ENCODE assay signal across 1 cellular context in the genomic region with DNA sequence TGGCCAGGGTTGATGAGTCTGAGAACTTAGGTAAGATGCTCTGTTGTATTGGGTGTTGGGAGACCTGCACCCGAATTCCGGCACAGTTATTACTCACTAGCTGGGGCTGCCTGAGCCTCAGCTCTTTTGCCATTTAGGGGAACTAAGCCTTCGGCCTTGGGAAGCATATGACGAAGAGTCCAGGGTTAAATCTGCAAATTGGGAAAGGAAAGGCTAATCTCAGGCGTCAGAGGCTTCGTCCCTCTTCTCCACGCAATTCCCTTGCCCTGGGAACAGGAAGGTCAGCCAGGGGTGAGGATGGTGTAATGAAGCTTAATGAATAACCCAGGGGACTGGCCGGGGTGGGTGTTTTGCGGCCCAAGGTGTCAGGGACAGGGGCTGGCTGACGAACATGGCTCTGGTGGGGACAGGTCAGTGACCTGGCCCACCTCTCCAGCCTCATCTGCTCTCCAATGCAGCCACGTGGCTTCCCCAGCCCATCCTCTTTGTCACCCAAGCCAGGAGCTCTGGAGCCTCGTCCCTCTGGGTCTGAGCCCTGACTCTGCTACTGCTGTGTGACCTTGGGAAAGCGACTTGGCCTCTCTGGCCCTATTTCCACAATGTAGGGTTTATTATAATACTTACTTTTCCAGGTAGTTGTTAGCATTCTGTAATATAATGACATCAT.
A peak's percentile ranks its signal among the peaks of the same experiment; 100 is the strongest.
TF ChIP-seq lines count a peak whose summit lies in the region.

No MANE protein-coding gene starts in this region.

TF ChIP-seq in HepG2, 621 proteins besides CTCF, POLR2A, EP300 and RAD21 (continued from another document and continues in another):
- TF ChIP-seq, protein P1, sequence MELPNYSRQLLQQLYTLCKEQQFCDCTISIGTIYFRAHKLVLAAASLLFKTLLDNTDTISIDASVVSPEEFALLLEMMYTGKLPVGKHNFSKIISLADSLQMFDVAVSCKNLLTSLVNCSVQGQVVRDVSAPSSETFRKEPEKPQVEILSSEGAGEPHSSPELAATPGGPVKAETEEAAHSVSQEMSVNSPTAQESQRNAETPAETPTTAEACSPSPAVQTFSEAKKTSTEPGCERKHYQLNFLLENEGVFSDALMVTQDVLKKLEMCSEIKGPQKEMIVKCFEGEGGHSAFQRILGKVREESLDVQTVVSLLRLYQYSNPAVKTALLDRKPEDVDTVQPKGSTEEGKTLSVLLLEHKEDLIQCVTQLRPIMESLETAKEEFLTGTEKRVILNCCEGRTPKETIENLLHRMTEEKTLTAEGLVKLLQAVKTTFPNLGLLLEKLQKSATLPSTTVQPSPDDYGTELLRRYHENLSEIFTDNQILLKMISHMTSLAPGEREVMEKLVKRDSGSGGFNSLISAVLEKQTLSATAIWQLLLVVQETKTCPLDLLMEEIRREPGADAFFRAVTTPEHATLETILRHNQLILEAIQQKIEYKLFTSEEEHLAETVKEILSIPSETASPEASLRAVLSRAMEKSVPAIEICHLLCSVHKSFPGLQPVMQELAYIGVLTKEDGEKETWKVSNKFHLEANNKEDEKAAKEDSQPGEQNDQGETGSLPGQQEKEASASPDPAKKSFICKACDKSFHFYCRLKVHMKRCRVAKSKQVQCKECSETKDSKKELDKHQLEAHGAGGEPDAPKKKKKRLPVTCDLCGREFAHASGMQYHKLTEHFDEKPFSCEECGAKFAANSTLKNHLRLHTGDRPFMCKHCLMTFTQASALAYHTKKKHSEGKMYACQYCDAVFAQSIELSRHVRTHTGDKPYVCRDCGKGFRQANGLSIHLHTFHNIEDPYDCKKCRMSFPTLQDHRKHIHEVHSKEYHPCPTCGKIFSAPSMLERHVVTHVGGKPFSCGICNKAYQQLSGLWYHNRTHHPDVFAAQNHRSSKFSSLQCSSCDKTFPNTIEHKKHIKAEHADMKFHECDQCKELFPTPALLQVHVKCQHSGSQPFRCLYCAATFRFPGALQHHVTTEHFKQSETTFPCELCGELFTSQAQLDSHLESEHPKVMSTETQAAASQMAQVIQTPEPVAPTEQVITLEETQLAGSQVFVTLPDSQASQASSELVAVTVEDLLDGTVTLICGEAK (IDR thresholded peaks at IDR 0.05), result no peak
- TF ChIP-seq, protein P1 (CRISPR knock-in tag; IDR thresholded peaks at IDR 0.05), result no peak
- TF ChIP-seq, protein P2, sequence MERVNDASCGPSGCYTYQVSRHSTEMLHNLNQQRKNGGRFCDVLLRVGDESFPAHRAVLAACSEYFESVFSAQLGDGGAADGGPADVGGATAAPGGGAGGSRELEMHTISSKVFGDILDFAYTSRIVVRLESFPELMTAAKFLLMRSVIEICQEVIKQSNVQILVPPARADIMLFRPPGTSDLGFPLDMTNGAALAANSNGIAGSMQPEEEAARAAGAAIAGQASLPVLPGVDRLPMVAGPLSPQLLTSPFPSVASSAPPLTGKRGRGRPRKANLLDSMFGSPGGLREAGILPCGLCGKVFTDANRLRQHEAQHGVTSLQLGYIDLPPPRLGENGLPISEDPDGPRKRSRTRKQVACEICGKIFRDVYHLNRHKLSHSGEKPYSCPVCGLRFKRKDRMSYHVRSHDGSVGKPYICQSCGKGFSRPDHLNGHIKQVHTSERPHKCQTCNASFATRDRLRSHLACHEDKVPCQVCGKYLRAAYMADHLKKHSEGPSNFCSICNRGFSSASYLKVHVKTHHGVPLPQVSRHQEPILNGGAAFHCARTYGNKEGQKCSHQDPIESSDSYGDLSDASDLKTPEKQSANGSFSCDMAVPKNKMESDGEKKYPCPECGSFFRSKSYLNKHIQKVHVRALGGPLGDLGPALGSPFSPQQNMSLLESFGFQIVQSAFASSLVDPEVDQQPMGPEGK (CRISPR knock-in tag; IDR thresholded peaks at IDR 0.05), result peak; percentile 52
- TF ChIP-seq CREM (IDR thresholded peaks at IDR 0.05), result no peak
- TF ChIP-seq CREM (CRISPR knock-in tag; IDR thresholded peaks at IDR 0.05), result no peak
- TF ChIP-seq PAF1 (CRISPR knock-in tag; IDR thresholded peaks at IDR 0.05), result no peak
- no peak for TF ChIP-seq ZNF251 (CRISPR knock-in tag; IDR thresholded peaks at IDR 0.05)
- TF ChIP-seq, protein P3, sequence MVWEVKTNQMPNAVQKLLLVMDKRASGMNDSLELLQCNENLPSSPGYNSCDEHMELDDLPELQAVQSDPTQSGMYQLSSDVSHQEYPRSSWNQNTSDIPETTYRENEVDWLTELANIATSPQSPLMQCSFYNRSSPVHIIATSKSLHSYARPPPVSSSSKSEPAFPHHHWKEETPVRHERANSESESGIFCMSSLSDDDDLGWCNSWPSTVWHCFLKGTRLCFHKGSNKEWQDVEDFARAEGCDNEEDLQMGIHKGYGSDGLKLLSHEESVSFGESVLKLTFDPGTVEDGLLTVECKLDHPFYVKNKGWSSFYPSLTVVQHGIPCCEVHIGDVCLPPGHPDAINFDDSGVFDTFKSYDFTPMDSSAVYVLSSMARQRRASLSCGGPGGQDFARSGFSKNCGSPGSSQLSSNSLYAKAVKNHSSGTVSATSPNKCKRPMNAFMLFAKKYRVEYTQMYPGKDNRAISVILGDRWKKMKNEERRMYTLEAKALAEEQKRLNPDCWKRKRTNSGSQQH (CRISPR knock-in tag; IDR thresholded peaks at IDR 0.05; ENCODE audit: low read depth), result no peak
- TF ChIP-seq RFX5 (IDR thresholded peaks at IDR 0.05; ENCODE audit: low read depth, low read length), result 0 out of 2 replicates have a peak, but pooled peaks have one; percentile 10
- TF ChIP-seq, protein P4, sequence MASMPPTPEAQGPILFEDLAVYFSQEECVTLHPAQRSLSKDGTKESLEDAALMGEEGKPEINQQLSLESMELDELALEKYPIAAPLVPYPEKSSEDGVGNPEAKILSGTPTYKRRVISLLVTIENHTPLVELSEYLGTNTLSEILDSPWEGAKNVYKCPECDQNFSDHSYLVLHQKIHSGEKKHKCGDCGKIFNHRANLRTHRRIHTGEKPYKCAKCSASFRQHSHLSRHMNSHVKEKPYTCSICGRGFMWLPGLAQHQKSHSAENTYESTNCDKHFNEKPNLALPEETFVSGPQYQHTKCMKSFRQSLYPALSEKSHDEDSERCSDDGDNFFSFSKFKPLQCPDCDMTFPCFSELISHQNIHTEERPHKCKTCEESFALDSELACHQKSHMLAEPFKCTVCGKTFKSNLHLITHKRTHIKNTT (CRISPR knock-in tag; IDR thresholded peaks at IDR 0.05), result no peak
- TF ChIP-seq TCF7L2 (IDR thresholded peaks at IDR 0.05; ENCODE audit: low read depth, low read length), result no peak
- TF ChIP-seq, protein P5, sequence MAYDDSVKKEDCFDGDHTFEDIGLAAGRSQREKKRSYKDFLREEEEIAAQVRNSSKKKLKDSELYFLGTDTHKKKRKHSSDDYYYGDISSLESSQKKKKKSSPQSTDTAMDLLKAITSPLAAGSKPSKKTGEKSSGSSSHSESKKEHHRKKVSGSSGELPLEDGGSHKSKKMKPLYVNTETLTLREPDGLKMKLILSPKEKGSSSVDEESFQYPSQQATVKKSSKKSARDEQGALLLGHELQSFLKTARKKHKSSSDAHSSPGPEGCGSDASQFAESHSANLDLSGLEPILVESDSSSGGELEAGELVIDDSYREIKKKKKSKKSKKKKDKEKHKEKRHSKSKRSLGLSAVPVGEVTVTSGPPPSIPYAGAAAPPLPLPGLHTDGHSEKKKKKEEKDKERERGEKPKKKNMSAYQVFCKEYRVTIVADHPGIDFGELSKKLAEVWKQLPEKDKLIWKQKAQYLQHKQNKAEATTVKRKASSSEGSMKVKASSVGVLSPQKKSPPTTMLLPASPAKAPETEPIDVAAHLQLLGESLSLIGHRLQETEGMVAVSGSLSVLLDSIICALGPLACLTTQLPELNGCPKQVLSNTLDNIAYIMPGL (CRISPR knock-in tag; IDR thresholded peaks at IDR 0.05; ENCODE audit: borderline replicate concordance in 1 of 2, low read depth in 1 of 2), result no peak
- TF ChIP-seq RNF2 (conservative IDR thresholded peaks at IDR 0.05; ENCODE audit: low read depth), result no peak
- TF ChIP-seq DNMT3B (CRISPR knock-in tag; conservative IDR thresholded peaks at IDR 0.05), result no peak
- 0 out of 2 replicates have a peak, but pooled peaks have one; percentile 38 for TF ChIP-seq ZNF274 (CRISPR knock-in tag; IDR thresholded peaks at IDR 0.05)
- no peak for TF ChIP-seq ZNF775 (CRISPR knock-in tag; IDR thresholded peaks at IDR 0.05; ENCODE audit: borderline replicate concordance)
- 0 out of 2 replicates have a peak, but pooled peaks have one; percentile 29 for TF ChIP-seq THAP11 (CRISPR knock-in tag; IDR thresholded peaks at IDR 0.05)
- TF ChIP-seq, protein P6, sequence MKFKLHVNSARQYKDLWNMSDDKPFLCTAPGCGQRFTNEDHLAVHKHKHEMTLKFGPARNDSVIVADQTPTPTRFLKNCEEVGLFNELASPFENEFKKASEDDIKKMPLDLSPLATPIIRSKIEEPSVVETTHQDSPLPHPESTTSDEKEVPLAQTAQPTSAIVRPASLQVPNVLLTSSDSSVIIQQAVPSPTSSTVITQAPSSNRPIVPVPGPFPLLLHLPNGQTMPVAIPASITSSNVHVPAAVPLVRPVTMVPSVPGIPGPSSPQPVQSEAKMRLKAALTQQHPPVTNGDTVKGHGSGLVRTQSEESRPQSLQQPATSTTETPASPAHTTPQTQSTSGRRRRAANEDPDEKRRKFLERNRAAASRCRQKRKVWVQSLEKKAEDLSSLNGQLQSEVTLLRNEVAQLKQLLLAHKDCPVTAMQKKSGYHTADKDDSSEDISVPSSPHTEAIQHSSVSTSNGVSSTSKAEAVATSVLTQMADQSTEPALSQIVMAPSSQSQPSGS (CRISPR knock-in tag; IDR thresholded peaks at IDR 0.05), result 0 out of 2 replicates have a peak, but pooled peaks have one; percentile 20
- TF ChIP-seq KDM1A (CRISPR knock-in tag; IDR thresholded peaks at IDR 0.05), result peak; percentile 78; the same call in 1 of the 2 replicates
- TF ChIP-seq SCMH1 (CRISPR knock-in tag; IDR thresholded peaks at IDR 0.05; ENCODE audit: borderline replicate concordance), result no peak
- TF ChIP-seq SIX4 (CRISPR knock-in tag; IDR thresholded peaks at IDR 0.05), result no peak
- TF ChIP-seq, protein P7, sequence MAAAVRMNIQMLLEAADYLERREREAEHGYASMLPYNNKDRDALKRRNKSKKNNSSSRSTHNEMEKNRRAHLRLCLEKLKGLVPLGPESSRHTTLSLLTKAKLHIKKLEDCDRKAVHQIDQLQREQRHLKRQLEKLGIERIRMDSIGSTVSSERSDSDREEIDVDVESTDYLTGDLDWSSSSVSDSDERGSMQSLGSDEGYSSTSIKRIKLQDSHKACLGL (CRISPR knock-in tag; IDR thresholded peaks at IDR 0.05), result no peak
- no peak for TF ChIP-seq ZNF329 (CRISPR knock-in tag; IDR thresholded peaks at IDR 0.05; ENCODE audit: low read depth)
- TF ChIP-seq, protein P8, sequence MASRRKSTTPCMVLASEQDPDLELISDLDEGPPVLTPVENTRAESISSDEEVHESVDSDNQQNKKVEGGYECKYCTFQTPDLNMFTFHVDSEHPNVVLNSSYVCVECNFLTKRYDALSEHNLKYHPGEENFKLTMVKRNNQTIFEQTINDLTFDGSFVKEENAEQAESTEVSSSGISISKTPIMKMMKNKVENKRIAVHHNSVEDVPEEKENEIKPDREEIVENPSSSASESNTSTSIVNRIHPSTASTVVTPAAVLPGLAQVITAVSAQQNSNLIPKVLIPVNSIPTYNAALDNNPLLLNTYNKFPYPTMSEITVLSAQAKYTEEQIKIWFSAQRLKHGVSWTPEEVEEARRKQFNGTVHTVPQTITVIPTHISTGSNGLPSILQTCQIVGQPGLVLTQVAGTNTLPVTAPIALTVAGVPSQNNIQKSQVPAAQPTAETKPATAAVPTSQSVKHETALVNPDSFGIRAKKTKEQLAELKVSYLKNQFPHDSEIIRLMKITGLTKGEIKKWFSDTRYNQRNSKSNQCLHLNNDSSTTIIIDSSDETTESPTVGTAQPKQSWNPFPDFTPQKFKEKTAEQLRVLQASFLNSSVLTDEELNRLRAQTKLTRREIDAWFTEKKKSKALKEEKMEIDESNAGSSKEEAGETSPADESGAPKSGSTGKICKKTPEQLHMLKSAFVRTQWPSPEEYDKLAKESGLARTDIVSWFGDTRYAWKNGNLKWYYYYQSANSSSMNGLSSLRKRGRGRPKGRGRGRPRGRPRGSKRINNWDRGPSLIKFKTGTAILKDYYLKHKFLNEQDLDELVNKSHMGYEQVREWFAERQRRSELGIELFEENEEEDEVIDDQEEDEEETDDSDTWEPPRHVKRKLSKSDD (CRISPR knock-in tag; IDR thresholded peaks at IDR 0.05; ENCODE audit: low read depth), result no peak
- no peak for TF ChIP-seq SKI (IDR thresholded peaks at IDR 0.05; ENCODE audit: partially characterized antibody)
- no peak for TF ChIP-seq NFE2L2 (IDR thresholded peaks at IDR 0.05; ENCODE audit: low read length)
